In genomic region chr10:7409045-7409731, GRCh38 we compare ENCODE assay signal across 9 cellular contexts. TPM values are rescaled to one million over a fixed set of nuclear protein-coding genes. Genes with fewer than 3 reads are reported as not detected.
DNase-seq lines count a peak whose midpoint lies in the region; ATAC-seq lines count a peak whose summit lies in the region.
"Had no signal": no experiment of that assay in that cellular context is flagged by ENCODE, and none has a peak within 500 bp of the region (broad histone marks: within the 10 kb centered on the region; RNA-seq: fewer than 3 reads in every experiment).

No MANE protein-coding gene starts in this region.

- no peak overlapping the region for H2BK120ac ChIP-seq in mesendoderm (ENCODE audit: low read depth, low read length)

- no peak overlapping the region for H4K8ac ChIP-seq in mesendoderm (ENCODE audit: low read depth, low read length)

- peak overlapping the region; percentile 80 for H3K56ac ChIP-seq in mesendoderm (ENCODE audit: low read length)

- no peak overlapping the region for H3K4ac ChIP-seq in mesendoderm (ENCODE audit: low read depth, low read length)

- H2BK5ac ChIP-seq in mesendoderm (ENCODE audit: low read length), result no peak overlapping the region

- peak; percentile 44 for ATAC-seq in GM18867 (IDR thresholded peaks at IDR 0.05; ENCODE audit: unreplicated experiment)
- ATAC-seq in HG02981 (IDR thresholded peaks at IDR 0.05; ENCODE audit: unreplicated experiment), result peak; percentile 47

- no peaks in the 10 kb centered on the region for H3K79me2 ChIP-seq in mesendoderm (ENCODE audit: control insufficient read depth, insufficient read depth, low read length)

- peaks cover 5% of the 10 kb centered on the region for H3K4me1 ChIP-seq in mesendoderm (ENCODE audit: control insufficient read depth, low read depth, low read length)

- peak; percentile 29 for DNase-seq in T-helper 22 cell (ENCODE audit: low read depth)
- DNase-seq in cerebellar cortex (ENCODE audit: low spot score), result peak; percentile 45
- peak; percentile 45 for DNase-seq in mesendoderm
- DNase-seq in stimulated activated naive CD4-positive, alpha-beta T cell (lab: John Stamatoyannopoulos, UW), result peak; percentile 42 to 63 (median 50)
- no peak for DNase-seq in DMS53 (lab: John Stamatoyannopoulos, UW)
- no peak for DNase-seq in DMS 273 (lab: John Stamatoyannopoulos, UW; ENCODE audit: unreplicated experiment)

- no peak overlapping the region for H3K18ac ChIP-seq in mesendoderm (ENCODE audit: low read length)

- H3K36me3 ChIP-seq in mesendoderm (ENCODE audit: control insufficient read depth, insufficient read depth, low read length), result no peaks in the 10 kb centered on the region

- WGBS in mesendoderm (ENCODE audit: extremely low coverage, insufficient coverage, low lambda C conversion rate), result no CpG with 5 or more reads among the region's 38 CpGs

- peak overlapping the region; percentile 76 for H3K4me2 ChIP-seq in mesendoderm (ENCODE audit: low read length)

- no peak overlapping the region for H4K5ac ChIP-seq in mesendoderm (ENCODE audit: low read length)

- H3K79me1 ChIP-seq in mesendoderm (ENCODE audit: low read length), result peaks cover 1% of the 10 kb centered on the region

- no peak overlapping the region for H2BK15ac ChIP-seq in mesendoderm (replicated peaks; ENCODE audit: low read depth)

- H3K23ac ChIP-seq in mesendoderm (ENCODE audit: low read length), result no peak overlapping the region

- H3K9ac ChIP-seq in mesendoderm (ENCODE audit: low read length), result peak overlapping the region; percentile 56

- H2AK5ac ChIP-seq in mesendoderm (ENCODE audit: low read length), result no peak overlapping the region

- H3K4me3 ChIP-seq in mesendoderm (ENCODE audit: low read length), result peak overlapping the region; percentile 36

- no peak overlapping the region for H3K27ac ChIP-seq in mesendoderm (ENCODE audit: low read depth, low read length)
- H3K27ac ChIP-seq: epithelial cell of prostate had no signal

- peaks cover 14% of the 10 kb centered on the region for H3K27me3 ChIP-seq in mesendoderm (ENCODE audit: insufficient read depth, low read length, poor library complexity)

RNA-seq across cellular contexts. Expression of gene SFMBT2, which starts 1.6 kb away (rescaled TPM):
- 1.1 TPM for polyA plus RNA-seq in mesendoderm (2013, experiment 1 of 2)
- 1.0 TPM for polyA plus RNA-seq in mesendoderm (2013, experiment 2 of 2)

Comparison
In these comparisons a context has a peak if more than half of its experiments do, and no peak if none do; other contexts are left out.
1. DNase-seq: peak in T-helper 22 cell (single experiment), cerebellar cortex (single experiment), mesendoderm (single experiment) and stimulated activated naive CD4-positive, alpha-beta T cell (6 of 6); none in DMS53 (single experiment) and DMS 273 (single experiment).